Comparison of ENCODE assay signal across 11 cellular contexts in the genomic region with DNA sequence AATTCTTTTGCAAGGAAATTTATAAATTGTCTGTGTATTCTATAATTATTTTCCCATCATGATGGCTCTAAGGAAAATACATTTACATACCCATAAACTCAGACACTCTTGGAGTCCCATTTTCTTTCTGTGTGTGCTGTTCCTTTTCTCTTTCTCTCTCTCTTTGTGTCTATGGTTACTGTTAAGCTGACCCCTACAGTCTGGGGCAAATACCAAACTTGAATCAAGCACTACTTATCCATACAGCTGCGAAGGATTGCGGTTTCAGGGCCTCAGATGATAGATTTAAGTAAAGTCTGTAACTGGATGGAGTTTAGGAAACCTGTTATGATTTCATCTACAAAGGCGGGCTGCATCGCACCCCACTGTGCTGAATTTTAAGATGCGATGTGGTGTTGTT.
A peak's percentile ranks its signal among the peaks of the same experiment; 100 is the strongest.
DNase-seq lines count a peak whose midpoint lies in the region; ATAC-seq, FAIRE-seq and TF ChIP-seq lines count a peak whose summit lies in the region.
"Had no signal": no experiment of that assay in that cellular context is flagged by ENCODE, and none has a peak within 500 bp of the region (broad histone marks: within the 10 kb centered on the region; RNA-seq: fewer than 3 reads in every experiment).

No MANE protein-coding gene starts in this region.

- H3K9me3 ChIP-seq in HUES6 (ENCODE audit: control insufficient read depth, insufficient read depth, low read depth, low read length) (no peaks in the 10 kb centered on the region), astrocyte (ENCODE audit: insufficient read depth, low read depth, low read length) (no peaks in the 10 kb centered on the region), iPS-20b (ENCODE audit: insufficient read depth, low read depth, low read length) (no peaks in the 10 kb centered on the region), sigmoid colon (no peaks in the 10 kb centered on the region)

- 77 to 80% methylated on average over 5 of the region's 5 CpGs for WGBS in sigmoid colon, 2 donors

- H3K9ac ChIP-seq in HUES6 (ENCODE audit: low read length) (no peak overlapping the region), astrocyte (ENCODE audit: low read length) (peak overlapping the region; percentile 85), iPS-20b (ENCODE audit: low read depth, low read length) (peak overlapping the region; percentile 66; the same call in 1 of the 2 replicates)

- H3K27me3 Mint-ChIP-seq in astrocyte (ENCODE audit: low read depth, unreplicated experiment), result no peaks in the 10 kb centered on the region
- no peaks in the 10 kb centered on the region for H3K27me3 Mint-ChIP-seq in endothelial cell (ENCODE audit: unreplicated experiment)

- H3K36me3 Mint-ChIP-seq in astrocyte (ENCODE audit: low read depth, unreplicated experiment) (peaks cover 4% of the 10 kb centered on the region), endothelial cell (ENCODE audit: low read depth, unreplicated experiment) (no peaks in the 10 kb centered on the region)

- H3K27ac Mint-ChIP-seq in astrocyte (ENCODE audit: unreplicated experiment) (peak overlapping the region; percentile 99), endothelial cell (ENCODE audit: unreplicated experiment) (no peak overlapping the region)
- H3K27ac Mint-ChIP-seq: activated T-cell treated with anti-CD3 and anti-CD28 coated beads, Interleukin-2, amount 50 U/mL, for 72 hours; effector memory CD8-positive, alpha-beta T cell had no signal

- ATAC-seq in GM21737 (IDR thresholded peaks at IDR 0.05; ENCODE audit: unreplicated experiment), result no peak
- no peak for ATAC-seq in HG03457 (IDR thresholded peaks at IDR 0.05; ENCODE audit: unreplicated experiment)
- ATAC-seq: effector memory CD8-positive, alpha-beta T cell had no signal

- peak overlapping the region; percentile 62 for H3K4me3 ChIP-seq in HUES6 (ENCODE audit: low read depth, low read length)
- peak overlapping the region; percentile 57 for H3K4me3 ChIP-seq in astrocyte (ENCODE audit: insufficient read depth, low read depth, low read length)
- H3K4me3 ChIP-seq in iPS-20b (ENCODE audit: low read length), result peak overlapping the region; percentile 78; the same call in 1 of the 2 replicates
- H3K4me3 ChIP-seq in sigmoid colon, result no peak overlapping the region

- TF ChIP-seq POLR2A in sigmoid colon (IDR thresholded peaks at IDR 0.05), result no peak

- peak; percentile 85 for FAIRE-seq in astrocyte (lab: Jason Lieb, UNC)

- peaks cover 7% of the 10 kb centered on the region for H3K79me2 ChIP-seq in astrocyte (ENCODE audit: insufficient read depth, low read length)

- peak overlapping the region; percentile 86 for H3K4me2 ChIP-seq in astrocyte (ENCODE audit: low read length)

- intact Hi-C loops in sigmoid colon (cut with DNase I), result no loop called here

- H3K4me3 Mint-ChIP-seq in astrocyte (ENCODE audit: unreplicated experiment) (peak overlapping the region; percentile 84), endothelial cell (ENCODE audit: unreplicated experiment) (no peak overlapping the region)

- H3K27me3 ChIP-seq in HUES6 (ENCODE audit: control insufficient read depth, insufficient read depth, low read length) (no peaks in the 10 kb centered on the region), astrocyte (ENCODE audit: insufficient read depth, low read length) (no peaks in the 10 kb centered on the region), iPS-20b (ENCODE audit: insufficient read depth, low read length) (no peaks in the 10 kb centered on the region), sigmoid colon (no peaks in the 10 kb centered on the region)

- peak; percentile 98 for DNase-seq in astrocyte (ENCODE audit: low read depth)
- no peak for DNase-seq in sigmoid colon
- no peak for DNase-seq in T-helper 1 cell
- no peak for DNase-seq in endothelial cell (ENCODE audit: low spot score)
- DNase-seq: effector memory CD8-positive, alpha-beta T cell; stimulated activated CD4-positive, alpha-beta T cell treated with anti-CD3 and anti-CD28 coated beads, Interleukin-12 subunit alpha, Interleukin-12 subunit beta, amount 100 ng/mL, for 4 hours had no signal

- no peaks in the 10 kb centered on the region for H4K20me1 ChIP-seq in astrocyte (ENCODE audit: insufficient read depth, low read length)

- H3K4me1 ChIP-seq in HUES6 (ENCODE audit: control insufficient read depth, insufficient read depth, low read length) (peaks cover 51% of the 10 kb centered on the region), astrocyte (ENCODE audit: insufficient read depth, low read length) (peaks cover 39% of the 10 kb centered on the region), iPS-20b (ENCODE audit: insufficient read depth, low read length) (peaks cover 50% of the 10 kb centered on the region), sigmoid colon (peaks cover 0 to 32% (median 31%) of the 10 kb centered on the region in 4 donors)

- H3K27ac ChIP-seq in HUES6 (ENCODE audit: low read depth, low read length), result no peak overlapping the region
- H3K27ac ChIP-seq in astrocyte (ENCODE audit: low read depth, low read length), result peak overlapping the region; percentile 85
- no peak overlapping the region for H3K27ac ChIP-seq in iPS-20b (ENCODE audit: low read length)
- peak overlapping the region; percentile 10 to 80 (median 61) for H3K27ac ChIP-seq in sigmoid colon

- H3K9me3 Mint-ChIP-seq in astrocyte (ENCODE audit: unreplicated experiment) (peaks cover 1% of the 10 kb centered on the region), endothelial cell (ENCODE audit: unreplicated experiment) (no peaks in the 10 kb centered on the region)
- H3K9me3 Mint-ChIP-seq: activated T-cell treated with anti-CD3 and anti-CD28 coated beads, Interleukin-2, amount 50 U/mL, for 72 hours; effector memory CD8-positive, alpha-beta T cell had no signal

- H3K36me3 ChIP-seq in HUES6 (ENCODE audit: control insufficient read depth, insufficient read depth, low read length), result no peaks in the 10 kb centered on the region
- no peaks in the 10 kb centered on the region for H3K36me3 ChIP-seq in astrocyte (ENCODE audit: insufficient read depth, low read length)
- H3K36me3 ChIP-seq in iPS-20b (ENCODE audit: insufficient read depth, low read depth, low read length), result no peaks in the 10 kb centered on the region
- no peaks in the 10 kb centered on the region for H3K36me3 ChIP-seq in sigmoid colon

- TF ChIP-seq EP300 in sigmoid colon (IDR thresholded peaks at IDR 0.05), result no peak

- H3K4me1 Mint-ChIP-seq in astrocyte (ENCODE audit: low read depth, unreplicated experiment) (peaks cover 51% of the 10 kb centered on the region), endothelial cell (ENCODE audit: unreplicated experiment) (peaks cover 13% of the 10 kb centered on the region)

- no peak overlapping the region for H2AFZ ChIP-seq in astrocyte (ENCODE audit: low read depth, low read length)

- no peak for TF ChIP-seq CTCF in astrocyte (IDR thresholded peaks at IDR 0.05; ENCODE audit: insufficient read depth, low read depth, low read length)
- no peak for TF ChIP-seq CTCF in sigmoid colon (IDR thresholded peaks at IDR 0.05)
- no peak for TF ChIP-seq CTCF in endothelial cell (IDR thresholded peaks at IDR 0.05; ENCODE audit: unreplicated experiment)

Comparison
In these comparisons a context has a peak if more than half of its experiments do, and no peak if none do; other contexts are left out.
1. H3K27ac ChIP-seq: peak in astrocyte (single experiment) and sigmoid colon (4 of 4); none in HUES6 (single experiment) and iPS-20b (single experiment).
2. H3K4me3 ChIP-seq: peak in HUES6 (single experiment), astrocyte (single experiment) and iPS-20b (single experiment); none in sigmoid colon (0 of 4).